ENCODE assay signal across 1 cellular context in the genomic region with DNA sequence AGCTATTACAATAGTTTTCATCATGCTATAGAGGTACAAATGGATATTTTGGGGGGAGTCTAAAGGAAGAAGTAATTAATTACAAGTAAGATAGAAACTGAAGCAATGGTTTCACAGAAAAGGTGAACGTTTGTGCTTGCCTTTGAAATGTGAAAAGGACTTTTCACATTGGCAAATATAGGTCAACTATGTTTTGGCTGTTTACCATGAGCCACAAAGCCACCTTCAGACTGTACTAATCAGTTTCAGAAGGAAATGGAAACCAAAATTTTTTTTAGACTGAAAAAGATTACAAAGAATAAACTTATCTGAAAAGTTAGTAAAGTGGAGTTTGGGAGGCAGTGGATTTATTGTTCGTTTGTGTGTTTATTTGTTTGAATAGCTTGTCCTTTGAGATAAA.
TF ChIP-seq lines count a peak whose summit lies in the region.

No MANE protein-coding gene starts in this region.

TF ChIP-seq in GM12878, 131 proteins besides CTCF, POLR2A, EP300 and RAD21:
- TF ChIP-seq MTA2 (IDR thresholded peaks at IDR 0.05; ENCODE audit: low read depth) (peak; percentile 47; the same call in 1 of the 2 replicates), RFX5 (IDR thresholded peaks at IDR 0.05; ENCODE audit: low read depth, low read length) (no peak)
